In genomic region chr7:16838386-16838785, GRCh38 we compare ENCODE assay signal across 1 cellular context.
TF ChIP-seq lines count a peak whose summit lies in the region.

No MANE protein-coding gene starts in this region.

TF ChIP-seq in IMR-90, 13 proteins besides CTCF, POLR2A, EP300 and RAD21:
- no peak for TF ChIP-seq ELK1 (IDR thresholded peaks at IDR 0.05; ENCODE audit: borderline replicate concordance, low read depth, low read length)
- TF ChIP-seq CEBPB (IDR thresholded peaks at IDR 0.05; ENCODE audit: low read depth, low read length), result no peak
- TF ChIP-seq SMC3 (IDR thresholded peaks at IDR 0.05; ENCODE audit: low read depth, low read length), result no peak
- no peak for TF ChIP-seq NFE2L2 (IDR thresholded peaks at IDR 0.05; ENCODE audit: low read depth, low read length)
- no peak for TF ChIP-seq BHLHE40 (IDR thresholded peaks at IDR 0.05; ENCODE audit: low read depth, low read length)
- no peak for TF ChIP-seq USF2 (IDR thresholded peaks at IDR 0.05; ENCODE audit: low read depth, low read length)
- TF ChIP-seq MAFK (IDR thresholded peaks at IDR 0.05; ENCODE audit: low read depth, low read length), result no peak
- no peak for TF ChIP-seq RCOR1 (IDR thresholded peaks at IDR 0.05; ENCODE audit: insufficient replicate concordance, low read length)
- TF ChIP-seq MXI1 (IDR thresholded peaks at IDR 0.05; ENCODE audit: borderline replicate concordance, low read depth, low read length), result no peak
- TF ChIP-seq MAZ (IDR thresholded peaks at IDR 0.05; ENCODE audit: borderline replicate concordance, low read depth, low read length), result no peak
- no peak for TF ChIP-seq FOS (IDR thresholded peaks at IDR 0.05; ENCODE audit: low read depth, low read length)
- TF ChIP-seq CHD1 (IDR thresholded peaks at IDR 0.05; ENCODE audit: low read depth, low read length), result no peak
- no peak for TF ChIP-seq RFX5 (IDR thresholded peaks at IDR 0.05; ENCODE audit: low read depth, low read length)
